14 cellular contexts compared by ENCODE assay signal in genomic region chr4:92551616-92552015, GRCh38.
"Had no signal": no experiment of that assay in that cellular context is flagged by ENCODE, and none has a peak within 500 bp of the region (broad histone marks: within the 10 kb centered on the region; RNA-seq: fewer than 3 reads in every experiment).

No MANE protein-coding gene starts in this region.

- H3K9me3 ChIP-seq: ascending aorta, breast epithelium, gastroesophageal sphincter, pancreas, thoracic aorta, upper lobe of right lung had no signal

- H3K27ac Mint-ChIP-seq: endodermal cell; naive B cell; stimulated activated effector memory CD8-positive, alpha-beta T cell treated with anti-CD3 and anti-CD28 coated beads, Interleukin-12 subunit alpha, Interleukin-12 subunit beta, amount 100 ng/mL, for 72 hours had no signal

- H3K36me3 ChIP-seq: ascending aorta, breast epithelium, gastroesophageal sphincter, pancreas, thoracic aorta, upper lobe of right lung had no signal

- ATAC-seq: activated CD4-positive, CD25-positive, alpha-beta regulatory T cell treated with anti-CD3 and anti-CD28 coated beads, Interleukin-2, amount 50 U/mL, for 24 hours; gastroesophageal sphincter; left lobe of liver; pancreas; stimulated activated effector memory CD8-positive, alpha-beta T cell treated with anti-CD3 and anti-CD28 coated beads, Interleukin-12 subunit alpha, Interleukin-12 subunit beta, amount 100 ng/mL, for 72 hours; upper lobe of right lung had no signal

- H3K4me3 ChIP-seq: ascending aorta, breast epithelium, gastroesophageal sphincter, pancreas, thoracic aorta, upper lobe of right lung had no signal

- H3K4me1 Mint-ChIP-seq: naive B cell; stimulated activated effector memory CD8-positive, alpha-beta T cell treated with anti-CD3 and anti-CD28 coated beads, Interleukin-12 subunit alpha, Interleukin-12 subunit beta, amount 100 ng/mL, for 72 hours had no signal

- H3K27me3 Mint-ChIP-seq: naive B cell had no signal

- DNase-seq: activated CD4-positive, alpha-beta T cell treated with anti-CD3 and anti-CD28 coated beads, Interleukin-2, amount 50 U/mL, for 1 hour; activated naive CD4-positive, alpha-beta T cell treated with Interleukin-2 at 50 U/mL for 16 hours; endodermal cell; naive B cell; pancreas; stimulated activated CD4-positive, alpha-beta T cell treated with anti-CD3 and anti-CD28 coated beads, Interleukin-12 subunit alpha, Interleukin-12 subunit beta, amount 100 ng/mL, for 4 hours; upper lobe of right lung had no signal

- H3K9me3 Mint-ChIP-seq: endodermal cell had no signal

- H3K36me3 Mint-ChIP-seq: naive B cell; stimulated activated effector memory CD8-positive, alpha-beta T cell treated with anti-CD3 and anti-CD28 coated beads, Interleukin-12 subunit alpha, Interleukin-12 subunit beta, amount 100 ng/mL, for 72 hours had no signal

- H3K27ac ChIP-seq: ascending aorta, breast epithelium, gastroesophageal sphincter, pancreas, thoracic aorta, upper lobe of right lung had no signal

- H3K4me3 Mint-ChIP-seq: endodermal cell; naive B cell; stimulated activated effector memory CD8-positive, alpha-beta T cell treated with anti-CD3 and anti-CD28 coated beads, Interleukin-12 subunit alpha, Interleukin-12 subunit beta, amount 100 ng/mL, for 72 hours had no signal

- H3K27me3 ChIP-seq: ascending aorta, breast epithelium, gastroesophageal sphincter, pancreas, upper lobe of right lung had no signal

- H3K4me1 ChIP-seq: ascending aorta, breast epithelium, gastroesophageal sphincter, pancreas, upper lobe of right lung had no signal
